15 cellular contexts compared by ENCODE assay signal in genomic region chr5:123094919-123095693, GRCh38. TPM values are rescaled to one million over a fixed set of nuclear protein-coding genes. Genes with fewer than 3 reads are reported as not detected.
A peak's percentile ranks its signal among the peaks of the same experiment; 100 is the strongest.
DNase-seq lines count a peak whose midpoint lies in the region; TF ChIP-seq lines count a peak whose summit lies in the region.
"Had no signal": no experiment of that assay in that cellular context is flagged by ENCODE, and none has a peak within 500 bp of the region (broad histone marks: within the 10 kb centered on the region; RNA-seq: fewer than 3 reads in every experiment).

No MANE protein-coding gene starts in this region.

- TF ChIP-seq CTCF in fibroblast of villous mesenchyme (IDR thresholded peaks at IDR 0.05; ENCODE audit: insufficient read depth, low read depth, low read length) (peak; percentile 30), nephron progenitor cell (IDR thresholded peaks at IDR 0.05) (peak; percentile 42)

- peaks cover 100% of the 10 kb centered on the region for H3K27me3 Mint-ChIP-seq in nephron progenitor cell (ENCODE audit: low read depth, poor library complexity)

- in situ Hi-C loops in G401 (cut with HindIII; ENCODE audit: low sequenced_read_pairs): no loop called here

- peaks cover 56% of the 10 kb centered on the region for H3K4me1 Mint-ChIP-seq in nephron progenitor cell

- no peaks in the 10 kb centered on the region for H3K36me3 Mint-ChIP-seq in nephron progenitor cell (ENCODE audit: low read depth)

- H3K4me3 Mint-ChIP-seq in nephron progenitor cell: peak overlapping the region; percentile 70
- H3K4me3 Mint-ChIP-seq: activated CD8-positive, alpha-beta T cell treated with anti-CD3 and anti-CD28 coated beads for 36 hours; immature natural killer cell; natural killer cell treated with Interleukin-12 subunit alpha and Interleukin-12 subunit beta and Interleukin-15 and Interleukin-18, amount 100 ng/mL, for 72 hours had no signal

- no peaks in the 10 kb centered on the region for H3K9me3 Mint-ChIP-seq in nephron progenitor cell
- H3K9me3 Mint-ChIP-seq: activated CD8-positive, alpha-beta T cell treated with anti-CD3 and anti-CD28 coated beads for 36 hours; natural killer cell treated with Interleukin-12 subunit alpha and Interleukin-12 subunit beta and Interleukin-15 and Interleukin-18, amount 100 ng/mL, for 72 hours had no signal

- H3K4me3 ChIP-seq in fibroblast of villous mesenchyme (ENCODE audit: low read depth, low read length): peak overlapping the region; percentile 43
- H3K4me3 ChIP-seq: HAP-1 had no signal

- DNase-seq in stimulated activated CD4-positive, alpha-beta T cell treated with anti-CD3 and anti-CD28 coated beads, Interleukin-15, amount 100 ng/mL, for 24 hours: peak; percentile 5
- no peak for DNase-seq in stimulated activated CD4-positive, alpha-beta T cell treated with anti-CD3 and anti-CD28 coated beads, Interleukin-2, amount 100 ng/mL, for 48 hours
- DNase-seq in fibroblast of villous mesenchyme (ENCODE audit: low read depth) (no peak), nephron progenitor cell (peak; percentile 74), G401 (ENCODE audit: low spot score) (no peak), NCI-H345 (lab: John Stamatoyannopoulos, UW) (no peak)
- DNase-seq in stimulated activated CD4-positive, alpha-beta T cell treated with anti-CD3 and anti-CD28 coated beads, Interleukin-4, amount 100 ng/mL, for 24 hours: no peak
- DNase-seq in activated CD4-positive, CD25-positive, alpha-beta regulatory T cell (lab: John Stamatoyannopoulos, UW): no peak
- DNase-seq: activated CD8-positive, alpha-beta T cell treated with anti-CD3 and anti-CD28 coated beads for 36 hours; immature natural killer cell; NCI-H1105; NCI-H524 had no signal

- no peak overlapping the region for H3K27ac Mint-ChIP-seq in nephron progenitor cell
- H3K27ac Mint-ChIP-seq: activated CD8-positive, alpha-beta T cell treated with anti-CD3 and anti-CD28 coated beads for 36 hours; immature natural killer cell; natural killer cell treated with Interleukin-12 subunit alpha and Interleukin-12 subunit beta and Interleukin-15 and Interleukin-18, amount 100 ng/mL, for 72 hours had no signal

RNA-seq across cellular contexts. Expression of gene PRDM6, which starts 6.1 kb away (rescaled TPM):
- under 0.01 and 0.32 TPM in 2 replicates for total RNA-seq in fibroblast of villous mesenchyme
- not detected in 2 replicates for total RNA-seq in G401 (2014; rRNA removed; shearing (Covaris generic))
- total RNA-seq: activated CD8-positive, alpha-beta T cell treated with anti-CD3 and anti-CD28 coated beads for 36 hours; natural killer cell treated with Interleukin-12 subunit alpha and Interleukin-12 subunit beta and Interleukin-15 and Interleukin-18, amount 100 ng/mL, for 72 hours; T-helper 2 cell treated with Interferon-gamma antibody and Interleukin-4, amounts not matched to agents 100 ng/mL and 5 ng/mL, for 36 hours had no signal

RNA-seq across cellular contexts. Expression of gene PPIC, which starts 58.6 kb away (rescaled TPM):
- total RNA-seq in fibroblast of villous mesenchyme: 42.5 and 57.0 TPM in 2 replicates
- total RNA-seq in G401 (2014; rRNA removed; shearing (Covaris generic)): 2.3 and 4.1 TPM in 2 replicates
- total RNA-seq: activated CD8-positive, alpha-beta T cell treated with anti-CD3 and anti-CD28 coated beads for 36 hours; natural killer cell treated with Interleukin-12 subunit alpha and Interleukin-12 subunit beta and Interleukin-15 and Interleukin-18, amount 100 ng/mL, for 72 hours; T-helper 2 cell treated with Interferon-gamma antibody and Interleukin-4, amounts not matched to agents 100 ng/mL and 5 ng/mL, for 36 hours had no signal

Comparison
In these comparisons a context has a peak if more than half of its experiments do, and no peak if none do; other contexts are left out.
1. DNase-seq: peak in stimulated activated CD4-positive, alpha-beta T cell treated with anti-CD3 and anti-CD28 coated beads, Interleukin-15, amount 100 ng/mL, for 24 hours (single experiment) and nephron progenitor cell (single experiment); none in stimulated activated CD4-positive, alpha-beta T cell treated with anti-CD3 and anti-CD28 coated beads, Interleukin-2, amount 100 ng/mL, for 48 hours (0 of 2), fibroblast of villous mesenchyme (single experiment), stimulated activated CD4-positive, alpha-beta T cell treated with anti-CD3 and anti-CD28 coated beads, Interleukin-4, amount 100 ng/mL, for 24 hours (single experiment), activated CD4-positive, CD25-positive, alpha-beta regulatory T cell (0 of 4), G401 (single experiment) and NCI-H345 (single experiment).